ENCODE assay signal across 17 cellular contexts in the genomic region with DNA sequence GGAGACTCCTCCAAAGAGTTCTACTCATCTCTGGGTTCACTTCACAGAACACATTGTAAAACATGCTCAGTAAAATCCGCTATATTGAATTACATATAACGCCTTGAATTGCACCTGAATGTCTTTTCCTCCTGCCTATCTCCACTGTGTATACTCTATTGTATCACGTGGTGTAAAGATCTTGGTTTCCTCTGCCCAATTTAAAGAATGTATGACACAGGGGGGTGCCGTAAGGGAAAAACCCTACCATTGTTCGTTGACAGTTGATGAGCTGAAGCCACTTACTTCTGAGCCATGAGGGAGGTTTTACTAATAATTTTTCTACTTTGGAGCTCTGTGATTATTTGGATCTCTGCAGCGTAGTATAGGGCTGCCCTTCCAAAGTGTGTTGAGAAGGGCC. TPM values are rescaled to one million over a fixed set of nuclear protein-coding genes. Genes with fewer than 3 reads are reported as not detected.
DNase-seq lines count a peak whose midpoint lies in the region; ATAC-seq, FAIRE-seq and TF ChIP-seq lines count a peak whose summit lies in the region.
"Had no signal": no experiment of that assay in that cellular context is flagged by ENCODE, and none has a peak within 500 bp of the region (broad histone marks: within the 10 kb centered on the region; RNA-seq: fewer than 3 reads in every experiment).

No MANE protein-coding gene starts in this region.

- no peaks in the 10 kb centered on the region for H3K27me3 ChIP-seq in CD4-positive, alpha-beta memory T cell (ENCODE audit: insufficient read depth, low read length)
- H3K27me3 ChIP-seq in iPS-18a (ENCODE audit: control insufficient read depth, insufficient read depth, low read length) (no peaks in the 10 kb centered on the region), spleen (replicated peaks in 1 of 7) (no peaks in the 10 kb centered on the region)
- H3K27me3 ChIP-seq: ascending aorta, heart right ventricle, SJSA1 had no signal

- no peaks in the 10 kb centered on the region for H3K27me3 Mint-ChIP-seq in CD4-positive, alpha-beta memory T cell
- no peaks in the 10 kb centered on the region for H3K27me3 Mint-ChIP-seq in activated CD8-positive, alpha-beta T cell treated with anti-CD3 and anti-CD28 coated beads, Interleukin-2, amount 10 ng/mL, durations not matched to agents 7 days and 5 days (ENCODE audit: low read depth)
- H3K27me3 Mint-ChIP-seq: dendritic cell treated with granulocyte-macrophage colony-stimulating factor and Interleukin-4, amounts not matched to agents 40 ng/mL and 50 ng/mL, for 4 days had no signal

- H3K9ac ChIP-seq in iPS-18a (ENCODE audit: low read length): no peak overlapping the region
- H3K9ac ChIP-seq: parathyroid adenoma had no signal

- H3K4me1 ChIP-seq in CD4-positive, alpha-beta memory T cell (ENCODE audit: insufficient read depth, low read length): peaks cover 90% of the 10 kb centered on the region
- H3K4me1 ChIP-seq in iPS-18a (ENCODE audit: control insufficient read depth, low read depth, low read length): peaks cover 29% of the 10 kb centered on the region
- peaks cover 19 to 79% (median 54%) of the 10 kb centered on the region in 6 donors for H3K4me1 ChIP-seq in spleen

- DNase-seq in activated CD4-positive, alpha-beta T cell treated with anti-CD3 and anti-CD28 coated beads for 4 hours: peak; percentile 12 to 18
- DNase-seq in activated CD4-positive, alpha-beta T cell treated with anti-CD3 and anti-CD28 coated beads, Interleukin-2, amount 50 U/mL, for 4 hours: no peak
- DNase-seq in CD4-positive, alpha-beta memory T cell: peak in 2 of 5 donors; percentile 36 to 47
- DNase-seq in activated CD8-positive, alpha-beta T cell treated with anti-CD3 and anti-CD28 coated beads, Interleukin-2, amount 10 ng/mL, durations not matched to agents 7 days and 5 days: peak; percentile 33
- DNase-seq in HTR-8/SVneo (ENCODE audit: insufficient read length, low spot score): no peak
- no peak for DNase-seq in spleen
- no peak for DNase-seq in NCI-H1105 treated with DMSO at 0.1 percent for 48 hours (lab: John Stamatoyannopoulos, UW)
- DNase-seq: heart right ventricle, IMR-90, NCI-H1048, NCI-H2171 had no signal

- H3K4me3 ChIP-seq in CD4-positive, alpha-beta memory T cell (ENCODE audit: low read length in 2 of 2): no peak overlapping the region
- peak overlapping the region; percentile 26 for H3K4me3 ChIP-seq in iPS-18a (ENCODE audit: low read length)
- no peak overlapping the region for H3K4me3 ChIP-seq in spleen
- H3K4me3 ChIP-seq: ascending aorta, heart right ventricle, SJSA1 had no signal

- no peak for FAIRE-seq in HTR-8/SVneo (lab: Jason Lieb, UNC)
- FAIRE-seq: A204.1 had no signal

- peaks cover 9% of the 10 kb centered on the region for H3K36me3 ChIP-seq in CD4-positive, alpha-beta memory T cell (ENCODE audit: insufficient read depth, low read length)
- H3K36me3 ChIP-seq in iPS-18a (ENCODE audit: control insufficient read depth, low read depth, low read length) (peaks cover 43% of the 10 kb centered on the region), spleen (peaks cover 0 to 62% (median 15%) of the 10 kb centered on the region in 6 donors)

- intact Hi-C loops in CD4-positive, alpha-beta memory T cell (cut with micrococcal nuclease): no loop called here
- intact Hi-C loops in spleen (cut with DNase I; ENCODE audit: low total_unique reads): no loop called here

- peak overlapping the region; percentile 39 for H3K27ac ChIP-seq in CD4-positive, alpha-beta memory T cell (ENCODE audit: low read depth, low read length)
- H3K27ac ChIP-seq in iPS-18a (ENCODE audit: low read length) (no peak overlapping the region), spleen (no peak overlapping the region)
- H3K27ac ChIP-seq: ascending aorta, heart right ventricle, parathyroid adenoma, SJSA1 had no signal

- POLR2A ChIA-PET in CD4-positive, alpha-beta memory T cell (lab: Charles Lee; ENCODE audit: partially characterized antibody): interaction anchor here (0.9 kb wide), 1 partner anchor 190 kb away, joined by 3 read pairs; no protein-coding TSS in a partner anchor
- POLR2A ChIA-PET in activated CD8-positive, alpha-beta T cell treated with anti-CD3 and anti-CD28 coated beads, Interleukin-2, amount 10 ng/mL, durations not matched to agents 7 days and 5 days (lab: Charles Lee): interaction anchor here (0.9 kb wide), 1 partner anchor 35 kb away, joined by 3 read pairs; a partner anchor contains a TSS

- no peak for TF ChIP-seq POLR2A in spleen (IDR thresholded peaks at IDR 0.05)

- peak overlapping the region; percentile 16 to 82 (median 59) for H3K27ac Mint-ChIP-seq in CD4-positive, alpha-beta memory T cell
- no peak overlapping the region for H3K27ac Mint-ChIP-seq in activated CD8-positive, alpha-beta T cell treated with anti-CD3 and anti-CD28 coated beads, Interleukin-2, amount 10 ng/mL, durations not matched to agents 7 days and 5 days

- CTCF ChIA-PET in CD4-positive, alpha-beta memory T cell (lab: Charles Lee; ENCODE audit: partially characterized antibody): no interaction called here
- CTCF ChIA-PET in activated CD8-positive, alpha-beta T cell treated with anti-CD3 and anti-CD28 coated beads, Interleukin-2, amount 10 ng/mL, durations not matched to agents 7 days and 5 days (lab: Charles Lee): interaction anchor here (1.0 to 1.2 kb wide), 4 partner anchors 9 to 335 kb away, joined by 3 to 4 read pairs (median 3); no protein-coding TSS in a partner anchor

- peak; percentile 38 for ATAC-seq in activated CD8-positive, alpha-beta T cell treated with anti-CD3 and anti-CD28 coated beads, Interleukin-2, amount 10 ng/mL, durations not matched to agents 7 days and 5 days
- ATAC-seq: heart right ventricle had no signal

- no peaks in the 10 kb centered on the region for H3K9me3 Mint-ChIP-seq in CD4-positive, alpha-beta memory T cell
- H3K9me3 Mint-ChIP-seq in activated CD8-positive, alpha-beta T cell treated with anti-CD3 and anti-CD28 coated beads, Interleukin-2, amount 10 ng/mL, durations not matched to agents 7 days and 5 days (ENCODE audit: insufficient read depth): no peaks in the 10 kb centered on the region
- H3K9me3 Mint-ChIP-seq: dendritic cell treated with granulocyte-macrophage colony-stimulating factor and Interleukin-4, amounts not matched to agents 40 ng/mL and 50 ng/mL, for 4 days had no signal

- 73 to 85% (median 80%) methylated on average over 6 of the region's 6 CpGs for WGBS in spleen, 5 donors

- peak overlapping the region; percentile 22 to 76 (median 58) for H3K4me3 Mint-ChIP-seq in CD4-positive, alpha-beta memory T cell
- no peak overlapping the region for H3K4me3 Mint-ChIP-seq in activated CD8-positive, alpha-beta T cell treated with anti-CD3 and anti-CD28 coated beads, Interleukin-2, amount 10 ng/mL, durations not matched to agents 7 days and 5 days
- H3K4me3 Mint-ChIP-seq: dendritic cell treated with granulocyte-macrophage colony-stimulating factor and Interleukin-4, amounts not matched to agents 40 ng/mL and 50 ng/mL, for 4 days had no signal

- H3K36me3 Mint-ChIP-seq in CD4-positive, alpha-beta memory T cell: peaks cover 44 to 61% of the 10 kb centered on the region in 2 donors
- H3K36me3 Mint-ChIP-seq in activated CD8-positive, alpha-beta T cell treated with anti-CD3 and anti-CD28 coated beads, Interleukin-2, amount 10 ng/mL, durations not matched to agents 7 days and 5 days (ENCODE audit: low read depth): peaks cover 61% of the 10 kb centered on the region

- no peak for TF ChIP-seq CTCF in spleen (IDR thresholded peaks at IDR 0.05 in 8 of 11, conservative IDR thresholded peaks at IDR 0.05 in 3 of 11)

- peaks cover 61 to 86% (median 73%) of the 10 kb centered on the region in 4 donors for H3K4me1 Mint-ChIP-seq in CD4-positive, alpha-beta memory T cell
- H3K4me1 Mint-ChIP-seq in activated CD8-positive, alpha-beta T cell treated with anti-CD3 and anti-CD28 coated beads, Interleukin-2, amount 10 ng/mL, durations not matched to agents 7 days and 5 days (ENCODE audit: low read depth): peaks cover 70% of the 10 kb centered on the region

- H3K9me3 ChIP-seq in CD4-positive, alpha-beta memory T cell (ENCODE audit: control insufficient read depth in 1 of 2, low read length in 2 of 2): no peaks in the 10 kb centered on the region
- H3K9me3 ChIP-seq in iPS-18a (ENCODE audit: control insufficient read depth, low read depth, low read length): no peaks in the 10 kb centered on the region
- H3K9me3 ChIP-seq in spleen: no peaks in the 10 kb centered on the region
- H3K9me3 ChIP-seq: ascending aorta, heart right ventricle, SJSA1 had no signal

RNA-seq across cellular contexts. Expression of a gene that starts 6.0 kb away (rescaled TPM):
- total RNA-seq in CD4-positive, alpha-beta memory T cell: 10 to 100 TPM; 64.0 to 66.6 TPM
- polyA plus RNA-seq in CD4-positive, alpha-beta memory T cell: 10 to 100 TPM; 65.8 to 78.5 TPM
- 10 to 100 TPM; 49.4 to 51.1 TPM for total RNA-seq in activated CD8-positive, alpha-beta T cell treated with anti-CD3 and anti-CD28 coated beads, Interleukin-2, amount 10 ng/mL, durations not matched to agents 7 days and 5 days
- total RNA-seq in spleen: 10 to 100 TPM; 16.3 to 27.2 (median 17.6) TPM
- 10 to 100 TPM; 16.3 to 19.6 (median 16.7) TPM for polyA plus RNA-seq in spleen

RNA-seq across cellular contexts. Expression of a gene that starts 35.0 kb away (rescaled TPM):
- total RNA-seq in CD4-positive, alpha-beta memory T cell: 10 to 100 TPM; 33.8 to 36.6 TPM
- polyA plus RNA-seq in CD4-positive, alpha-beta memory T cell: 10 to 100 TPM; 11.2 to 15.2 TPM
- total RNA-seq in activated CD8-positive, alpha-beta T cell treated with anti-CD3 and anti-CD28 coated beads, Interleukin-2, amount 10 ng/mL, durations not matched to agents 7 days and 5 days: 10 to 100 TPM; 18.1 to 18.8 TPM
- 10 to 100 TPM; 20.0 to 33.6 (median 24.3) TPM for total RNA-seq in spleen
- polyA plus RNA-seq in spleen: 1 to 10 TPM; 3.7 to 5.1 (median 4.5) TPM

Comparison
In these comparisons a context has a peak if more than half of its experiments do, and no peak if none do; other contexts are left out.
1. DNase-seq: peak in activated CD4-positive, alpha-beta T cell treated with anti-CD3 and anti-CD28 coated beads for 4 hours (2 of 2) and activated CD8-positive, alpha-beta T cell treated with anti-CD3 and anti-CD28 coated beads, Interleukin-2, amount 10 ng/mL, durations not matched to agents 7 days and 5 days (single experiment); none in activated CD4-positive, alpha-beta T cell treated with anti-CD3 and anti-CD28 coated beads, Interleukin-2, amount 50 U/mL, for 4 hours (0 of 2), HTR-8/SVneo (single experiment), spleen (single experiment) and NCI-H1105 treated with DMSO at 0.1 percent for 48 hours (single experiment).